Comparison of ENCODE assay signal across 15 cellular contexts in the genomic region with DNA sequence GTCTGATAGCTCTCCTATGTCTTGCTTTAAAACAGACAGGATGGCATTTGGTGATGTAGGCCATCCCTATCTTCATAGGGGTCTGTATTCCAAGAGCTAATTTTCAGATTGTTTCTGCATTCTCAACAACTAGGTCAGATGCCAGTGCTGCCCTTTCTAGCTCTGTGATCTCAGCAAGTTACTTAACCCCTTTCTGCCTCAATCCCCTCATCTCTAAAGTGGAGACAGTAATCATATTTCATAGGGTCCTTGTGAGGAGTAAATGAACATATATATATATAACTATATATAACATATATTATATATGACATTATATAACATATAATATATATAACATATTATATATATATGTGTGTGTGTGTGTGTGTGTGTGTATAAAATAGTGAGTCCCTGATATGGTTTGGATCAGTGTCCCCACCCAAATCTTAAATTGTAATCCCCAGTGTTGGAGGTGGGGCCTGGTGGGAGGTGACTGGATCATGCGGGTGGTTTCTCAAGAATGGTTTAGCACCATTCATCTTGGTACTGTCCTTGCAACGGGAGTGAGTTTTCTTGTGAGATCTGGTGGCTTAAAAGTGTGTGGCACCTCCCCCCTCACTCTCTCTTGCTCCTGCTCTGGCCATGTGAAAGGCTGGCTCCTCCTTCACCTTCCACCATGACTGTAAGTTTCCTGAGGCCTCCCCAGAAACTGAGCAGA. TPM values are rescaled to one million over a fixed set of nuclear protein-coding genes. Genes with fewer than 3 reads are reported as not detected.
DNase-seq lines count a peak whose midpoint lies in the region; ATAC-seq and TF ChIP-seq lines count a peak whose summit lies in the region.
"Had no signal": no experiment of that assay in that cellular context is flagged by ENCODE, and none has a peak within 500 bp of the region (broad histone marks: within the 10 kb centered on the region; RNA-seq: fewer than 3 reads in every experiment).

No MANE protein-coding gene starts in this region.

- H3K79me2 ChIP-seq in GM23338 (replicated peaks; ENCODE audit: insufficient read depth), result peaks cover 18% of the 10 kb centered on the region

- H3K27ac ChIP-seq in HL-60 (replicated peaks) (peak overlapping the region; percentile 53), caudate nucleus (ENCODE audit: low read depth, low read length) (peak overlapping the region; percentile 53), layer of hippocampus (ENCODE audit: low read depth, low read length) (peak overlapping the region; percentile 77), stomach (peak overlapping the region; percentile 47 to 88 (median 76)), GM23338 (ENCODE audit: low read depth) (no peak overlapping the region)

- H3K4me3 ChIP-seq in HL-60 (replicated peaks; ENCODE audit: insufficient read depth, low read length) (no peak overlapping the region), stomach (no peak overlapping the region), GM23338 (no peak overlapping the region)

- H3K27me3 ChIP-seq in HL-60 (ENCODE audit: insufficient read depth, poor library complexity, severe bottlenecking) (no peaks in the 10 kb centered on the region), layer of hippocampus (ENCODE audit: control insufficient read depth, insufficient read depth, low read length) (no peaks in the 10 kb centered on the region), stomach (no peaks in the 10 kb centered on the region), GM23338 (ENCODE audit: insufficient read depth) (no peaks in the 10 kb centered on the region)

- DNase-seq in HL-60 (ENCODE audit: low read depth in 1 of 2, low spot score in 1 of 2), result no peak
- no peak for DNase-seq in caudate nucleus (lab: John Stamatoyannopoulos, UW)
- no peak for DNase-seq in stomach
- no peak for DNase-seq in GM23338 (ENCODE audit: low spot score)
- DNase-seq in GM03348 (ENCODE audit: low spot score), result no peak
- DNase-seq: activated effector memory CD4-positive, alpha-beta T cell treated with anti-CD3 and anti-CD28 coated beads, Interleukin-2, amount 50 U/mL, for 16 hours; H9; Karpas-422; NCI-H2171 treated with DMSO at 0.1 percent for 48 hours; SHP77; stimulated activated CD4-positive, alpha-beta T cell treated with anti-CD3 and anti-CD28 coated beads, Interleukin-15, amount 100 ng/mL, for 24 hours had no signal

- H3K9me2 ChIP-seq in GM23338 (ENCODE audit: insufficient read depth), result no peaks in the 10 kb centered on the region

- H3K36me3 Mint-ChIP-seq in GM23338 (ENCODE audit: low read depth), result peaks cover 2% of the 10 kb centered on the region; the same call in 1 of the 3 replicates

- H3K4me1 Mint-ChIP-seq in GM23338, result peaks cover 29% of the 10 kb centered on the region

- H3K4me1 ChIP-seq in stomach (peaks cover 60 to 98% (median 70%) of the 10 kb centered on the region in 4 donors), GM23338 (ENCODE audit: insufficient read depth) (peaks cover 9% of the 10 kb centered on the region)

- H2AFZ ChIP-seq in GM23338, result no peak overlapping the region

- H3K9me3 ChIP-seq in stomach, result no peaks in the 10 kb centered on the region

- H3K36me3 ChIP-seq in stomach (peaks cover 0 to 8% (median 4%) of the 10 kb centered on the region in 4 donors), GM23338 (ENCODE audit: insufficient read depth) (no peaks in the 10 kb centered on the region)

- no peak overlapping the region for H3K27ac Mint-ChIP-seq in GM23338

- TF ChIP-seq EP300 in stomach (IDR thresholded peaks at IDR 0.05), result no peak

- H3F3A ChIP-seq in GM23338 (replicated peaks; ENCODE audit: low read depth), result no peaks in the 10 kb centered on the region

- 84 to 93% (median 90%) methylated on average over 2 of the region's 2 CpGs for WGBS in stomach, 5 donors

- H4K20me1 ChIP-seq in GM23338 (replicated peaks; ENCODE audit: insufficient read depth), result peaks cover 5% of the 10 kb centered on the region; the same call in 1 of the 2 replicates

- ATAC-seq in GM23338 (no peak), GM18511 (IDR thresholded peaks at IDR 0.05; ENCODE audit: unreplicated experiment) (no peak), GM18520 (IDR thresholded peaks at IDR 0.05; ENCODE audit: unreplicated experiment) (no peak)
- ATAC-seq: activated CD4-positive, CD25-positive, alpha-beta regulatory T cell treated with anti-CD3 and anti-CD28 coated beads, Interleukin-2, amount 50 U/mL, for 24 hours had no signal

- TF ChIP-seq CTCF in HL-60 (IDR thresholded peaks at IDR 0.05; ENCODE audit: insufficient read depth, low read length) (no peak), stomach (IDR thresholded peaks at IDR 0.05) (no peak), GM23338 (conservative IDR thresholded peaks at IDR 0.05; ENCODE audit: low read depth in 2 of 2) (no peak)

- no peak for TF ChIP-seq POLR2A in stomach (IDR thresholded peaks at IDR 0.05)

- peaks cover 2% of the 10 kb centered on the region; the same call in 1 of the 3 replicates for H3K9me3 Mint-ChIP-seq in GM23338
- H3K9me3 Mint-ChIP-seq: H9 had no signal

- H3K4me3 Mint-ChIP-seq in GM23338, result no peak overlapping the region
- H3K4me3 Mint-ChIP-seq: H9 had no signal

- intact Hi-C loops in stomach (cut with DNase I; ENCODE audit: low total_unique reads), result no loop called here

- peaks cover 5% of the 10 kb centered on the region for H3K27me3 Mint-ChIP-seq in GM23338 (ENCODE audit: insufficient read depth, low read depth, poor library complexity)

- H3K4me2 ChIP-seq in GM23338, result no peak overlapping the region

TF ChIP-seq in GM23338, 12 proteins besides CTCF, POLR2A, EP300 and RAD21 (continues in another document):
- TF ChIP-seq NANOG (IDR thresholded peaks at IDR 0.05; ENCODE audit: borderline replicate concordance), result no peak
- no peak for TF ChIP-seq JUNB (IDR thresholded peaks at IDR 0.05; ENCODE audit: unreplicated experiment)
- no peak for TF ChIP-seq STAT1 (IDR thresholded peaks at IDR 0.05; ENCODE audit: unreplicated experiment)
- no peak for TF ChIP-seq POLR2AphosphoS5 (IDR thresholded peaks at IDR 0.05; ENCODE audit: low read depth)
- no peak for TF ChIP-seq ZNF331 (CRISPR knock-in tag; IDR thresholded peaks at IDR 0.05; ENCODE audit: low read depth)
- no peak for TF ChIP-seq ETS1 (IDR thresholded peaks at IDR 0.05)
- no peak for TF ChIP-seq CREB1 (CRISPR knock-in tag; IDR thresholded peaks at IDR 0.05; ENCODE audit: low read depth)
- TF ChIP-seq, protein P1, sequence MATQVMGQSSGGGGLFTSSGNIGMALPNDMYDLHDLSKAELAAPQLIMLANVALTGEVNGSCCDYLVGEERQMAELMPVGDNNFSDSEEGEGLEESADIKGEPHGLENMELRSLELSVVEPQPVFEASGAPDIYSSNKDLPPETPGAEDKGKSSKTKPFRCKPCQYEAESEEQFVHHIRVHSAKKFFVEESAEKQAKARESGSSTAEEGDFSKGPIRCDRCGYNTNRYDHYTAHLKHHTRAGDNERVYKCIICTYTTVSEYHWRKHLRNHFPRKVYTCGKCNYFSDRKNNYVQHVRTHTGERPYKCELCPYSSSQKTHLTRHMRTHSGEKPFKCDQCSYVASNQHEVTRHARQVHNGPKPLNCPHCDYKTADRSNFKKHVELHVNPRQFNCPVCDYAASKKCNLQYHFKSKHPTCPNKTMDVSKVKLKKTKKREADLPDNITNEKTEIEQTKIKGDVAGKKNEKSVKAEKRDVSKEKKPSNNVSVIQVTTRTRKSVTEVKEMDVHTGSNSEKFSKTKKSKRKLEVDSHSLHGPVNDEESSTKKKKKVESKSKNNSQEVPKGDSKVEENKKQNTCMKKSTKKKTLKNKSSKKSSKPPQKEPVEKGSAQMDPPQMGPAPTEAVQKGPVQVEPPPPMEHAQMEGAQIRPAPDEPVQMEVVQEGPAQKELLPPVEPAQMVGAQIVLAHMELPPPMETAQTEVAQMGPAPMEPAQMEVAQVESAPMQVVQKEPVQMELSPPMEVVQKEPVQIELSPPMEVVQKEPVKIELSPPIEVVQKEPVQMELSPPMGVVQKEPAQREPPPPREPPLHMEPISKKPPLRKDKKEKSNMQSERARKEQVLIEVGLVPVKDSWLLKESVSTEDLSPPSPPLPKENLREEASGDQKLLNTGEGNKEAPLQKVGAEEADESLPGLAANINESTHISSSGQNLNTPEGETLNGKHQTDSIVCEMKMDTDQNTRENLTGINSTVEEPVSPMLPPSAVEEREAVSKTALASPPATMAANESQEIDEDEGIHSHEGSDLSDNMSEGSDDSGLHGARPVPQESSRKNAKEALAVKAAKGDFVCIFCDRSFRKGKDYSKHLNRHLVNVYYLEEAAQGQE (IDR thresholded peaks at IDR 0.05; ENCODE audit: unreplicated experiment), result no peak

RNA-seq across cellular contexts. Expression of gene HIPK2, which starts 45.2 kb away (rescaled TPM):
- 100 to 1,000 TPM in 1 of 5 donors, 10 to 100 TPM in 3, 1 to 10 TPM in 1; 9.3 to 103 (median 60.7) TPM for total RNA-seq in stomach
- polyA plus RNA-seq in stomach, result 10 to 100 TPM in 2 of 3 donors, 1 to 10 TPM in 1; 3.4 to 45.0 (median 10.7) TPM
- total RNA-seq in GM23338 (2014; rRNA removed; shearing (Covaris generic)), result 13.8 and 16.9 TPM in 2 replicates
- polyA plus RNA-seq in GM23338 (2016; fragmentation: Nextera tagmentation; extraction: Ambion mirVana), result 5.9 and 7.3 TPM in 2 replicates
